14 cellular contexts compared by ENCODE assay signal in the genomic region with DNA sequence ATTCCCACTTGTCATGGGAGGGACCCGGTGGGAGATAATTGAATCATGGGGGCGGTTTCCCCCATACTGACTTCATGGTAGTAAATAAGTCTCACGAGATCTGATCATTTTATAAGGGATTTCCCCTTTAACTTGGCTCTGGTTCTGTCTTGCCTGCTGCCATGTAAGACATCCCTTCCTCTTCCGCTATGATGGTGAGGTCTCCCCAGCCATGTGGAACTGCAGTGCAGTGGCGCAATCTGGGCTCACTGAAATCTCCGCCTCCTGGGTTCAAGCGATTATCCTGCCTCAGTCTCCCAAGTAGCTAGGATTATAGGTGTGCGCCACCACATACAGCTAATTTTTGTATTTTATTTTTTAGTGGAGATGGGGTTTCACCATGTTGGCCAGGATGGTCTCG. TPM values are rescaled to one million over a fixed set of nuclear protein-coding genes. Genes with fewer than 3 reads are reported as not detected.
A peak's percentile ranks its signal among the peaks of the same experiment; 100 is the strongest.
DNase-seq lines count a peak whose midpoint lies in the region; ATAC-seq, FAIRE-seq and TF ChIP-seq lines count a peak whose summit lies in the region.
"Had no signal": no experiment of that assay in that cellular context is flagged by ENCODE, and none has a peak within 500 bp of the region (broad histone marks: within the 10 kb centered on the region; RNA-seq: fewer than 3 reads in every experiment).

No MANE protein-coding gene starts in this region.

- peak overlapping the region in 7 of 8 donors; percentile 36 to 93 (median 86) for H3K27ac Mint-ChIP-seq in CD8-positive, alpha-beta memory T cell

- peaks cover 16 to 22% (median 17%) of the 10 kb centered on the region in 3 donors for H3K4me1 Mint-ChIP-seq in CD8-positive, alpha-beta memory T cell

- 76 to 77% (median 76%) methylated on average over 9 of the region's 9 CpGs for WGBS in small intestine, 3 donors
- WGBS in lower leg skin, 2 donors = 76 to 77% methylated on average over 9 of the region's 9 CpGs

- intact Hi-C loops in lower leg skin (cut with DNase I; ENCODE audit: low total_unique reads) = no loop called here

- no peaks in the 10 kb centered on the region for H3K9me3 ChIP-seq in CD8-positive, alpha-beta memory T cell (ENCODE audit: low read length)
- no peaks in the 10 kb centered on the region for H3K9me3 ChIP-seq in effector memory CD4-positive, alpha-beta T cell (ENCODE audit: control insufficient read depth, low read length)
- no peaks in the 10 kb centered on the region for H3K9me3 ChIP-seq in small intestine (ENCODE audit: control insufficient read depth, low read depth)
- H3K9me3 ChIP-seq: heart left ventricle had no signal

- H3K9me3 Mint-ChIP-seq in CD8-positive, alpha-beta memory T cell = no peaks in the 10 kb centered on the region

- no peaks in the 10 kb centered on the region for H3K36me3 ChIP-seq in CD8-positive, alpha-beta memory T cell (ENCODE audit: insufficient read depth, low read length)
- H3K36me3 ChIP-seq in effector memory CD4-positive, alpha-beta T cell (ENCODE audit: control insufficient read depth, insufficient read depth, low read length) = no peaks in the 10 kb centered on the region
- H3K36me3 ChIP-seq in small intestine (ENCODE audit: control insufficient read depth in 2 of 2, insufficient read depth in 2 of 2, low read length in 2 of 2) = no peaks in the 10 kb centered on the region
- H3K36me3 ChIP-seq: heart left ventricle had no signal

- ATAC-seq in HG02973 (IDR thresholded peaks at IDR 0.05; ENCODE audit: unreplicated experiment) = no peak

- H3K4me1 ChIP-seq in CD8-positive, alpha-beta memory T cell (ENCODE audit: insufficient read depth, low read length) = no peaks in the 10 kb centered on the region
- H3K4me1 ChIP-seq in effector memory CD4-positive, alpha-beta T cell (ENCODE audit: control insufficient read depth, insufficient read depth, low read length, poor library complexity, severe bottlenecking) = peaks cover 5% of the 10 kb centered on the region
- no peaks in the 10 kb centered on the region for H3K4me1 ChIP-seq in small intestine (ENCODE audit: control insufficient read depth in 2 of 2, insufficient read depth in 1 of 2, low read depth in 1 of 2, low read length in 1 of 2)

- CTCF ChIA-PET in CD8-positive, alpha-beta memory T cell (lab: Charles Lee) = no interaction called here

- H3K36me3 Mint-ChIP-seq in CD8-positive, alpha-beta memory T cell = no peaks in the 10 kb centered on the region

- no peak overlapping the region for H3K27ac ChIP-seq in CD8-positive, alpha-beta memory T cell (ENCODE audit: low read depth, low read length)
- no peak overlapping the region for H3K27ac ChIP-seq in effector memory CD4-positive, alpha-beta T cell (ENCODE audit: insufficient read depth, low read length, poor library complexity, severe bottlenecking)
- H3K27ac ChIP-seq in small intestine (ENCODE audit: low read depth in 1 of 2, low read length in 1 of 2) = no peak overlapping the region
- H3K27ac ChIP-seq: heart left ventricle had no signal

- no peak for TF ChIP-seq CTCF in lower leg skin (IDR thresholded peaks at IDR 0.05)

- H3K27me3 Mint-ChIP-seq in CD8-positive, alpha-beta memory T cell = peaks cover 0 to 2% of the 10 kb centered on the region in 2 donors

- peak overlapping the region; percentile 53 to 88 (median 84) for H3K4me3 Mint-ChIP-seq in CD8-positive, alpha-beta memory T cell

- peak overlapping the region; percentile 6 for H3K4me3 ChIP-seq in CD8-positive, alpha-beta memory T cell (ENCODE audit: low read length)
- H3K4me3 ChIP-seq in effector memory CD4-positive, alpha-beta T cell (ENCODE audit: insufficient read depth, low read depth, low read length, poor library complexity, severe bottlenecking) = peak overlapping the region; percentile 41
- H3K4me3 ChIP-seq in small intestine (ENCODE audit: low read depth in 1 of 2, low read length in 2 of 2) = no peak overlapping the region
- no peak overlapping the region for H3K4me3 ChIP-seq in lower leg skin (ENCODE audit: low read depth, poor library complexity, severe bottlenecking)

- POLR2A ChIA-PET in CD8-positive, alpha-beta memory T cell (lab: Charles Lee) = no interaction called here

- no peaks in the 10 kb centered on the region for H3K27me3 ChIP-seq in CD8-positive, alpha-beta memory T cell (ENCODE audit: insufficient read depth, low read length, poor library complexity, severe bottlenecking)
- H3K27me3 ChIP-seq in effector memory CD4-positive, alpha-beta T cell (replicated peaks; ENCODE audit: control insufficient read depth, insufficient read depth, low read length, poor library complexity, severe bottlenecking) = no peaks in the 10 kb centered on the region
- no peaks in the 10 kb centered on the region for H3K27me3 ChIP-seq in small intestine (ENCODE audit: control insufficient read depth in 2 of 2, insufficient read depth in 2 of 2, low read length in 2 of 2)
- H3K27me3 ChIP-seq: heart left ventricle had no signal

- no peak for TF ChIP-seq POLR2A in lower leg skin (IDR thresholded peaks at IDR 0.05)

- DNase-seq in Ammon's horn (ENCODE audit: low spot score) (peak; percentile 21), UCSD-AML1 (lab: John Stamatoyannopoulos, UW; ENCODE audit: unreplicated experiment) (peak; percentile 12), small intestine (no peak), lower leg skin (ENCODE audit: low spot score in 2 of 2) (no peak), NCI-H1105 (lab: John Stamatoyannopoulos, UW) (no peak)
- no peak for DNase-seq in CD8-positive, alpha-beta memory T cell
- peak in 1 of 3 donors; percentile 5 for DNase-seq in effector memory CD4-positive, alpha-beta T cell
- DNase-seq: activated CD8-positive, alpha-beta memory T cell treated with anti-CD3 and anti-CD28 coated beads, Interleukin-2, amount 50 U/mL, for 4 hours; Calu3; heart left ventricle; mammary epithelial cell; NCI-H1694 had no signal

- no peak for FAIRE-seq in small intestine (lab: Jason Lieb, UNC)
- FAIRE-seq: H54 had no signal

RNA-seq across cellular contexts. Expression of a gene that starts 2.9 kb away (rescaled TPM):
- total RNA-seq in CD8-positive, alpha-beta memory T cell = under 1 TPM; 0.18 to 0.57 TPM
- not detected for polyA plus RNA-seq in CD8-positive, alpha-beta memory T cell
- 1 to 10 TPM; 4.1 to 9.5 (median 5.4) TPM for polyA plus RNA-seq in small intestine
- total RNA-seq in lower leg skin = 1 to 10 TPM in 3 of 4 donors, under 1 TPM in 1; 0.86 to 3.0 (median 1.6) TPM
- total RNA-seq: Calu3, mammary epithelial cell had no signal
- polyA plus RNA-seq: mammary epithelial cell had no signal

Comparison
In these comparisons a context has a peak if more than half of its experiments do, and no peak if none do; other contexts are left out.
1. DNase-seq: peak in Ammon's horn (single experiment) and UCSD-AML1 (single experiment); none in CD8-positive, alpha-beta memory T cell (0 of 5), small intestine (single experiment), lower leg skin (0 of 2) and NCI-H1105 (single experiment).
2. H3K4me3 ChIP-seq: peak in CD8-positive, alpha-beta memory T cell (single experiment) and effector memory CD4-positive, alpha-beta T cell (single experiment); none in small intestine (0 of 2) and lower leg skin (single experiment).